ENCODE assay signal across 1 cellular context in the genomic region with DNA sequence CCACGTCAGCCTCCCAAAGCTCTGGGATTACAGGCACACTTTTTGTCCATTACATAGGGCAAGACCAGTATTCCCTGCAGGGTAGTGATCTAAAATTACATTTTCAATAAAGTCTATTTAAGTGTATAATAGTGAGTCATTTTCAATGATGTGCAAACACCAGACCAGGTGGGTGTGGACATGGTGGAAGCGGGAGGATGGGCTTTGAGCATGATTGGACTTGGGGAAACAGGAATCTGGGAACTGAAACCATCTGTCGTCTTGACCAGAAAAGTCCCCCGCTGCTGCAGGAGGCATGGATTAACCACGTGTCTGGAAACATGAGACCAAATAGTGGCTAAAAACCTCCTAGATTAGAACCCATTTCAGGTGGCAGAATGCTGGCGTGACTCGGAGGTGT.
TF ChIP-seq lines count a peak whose summit lies in the region.

No MANE protein-coding gene starts in this region.

TF ChIP-seq in GM23338, 12 proteins besides CTCF, POLR2A, EP300 and RAD21 (continued from another document):
- TF ChIP-seq, protein P1, sequence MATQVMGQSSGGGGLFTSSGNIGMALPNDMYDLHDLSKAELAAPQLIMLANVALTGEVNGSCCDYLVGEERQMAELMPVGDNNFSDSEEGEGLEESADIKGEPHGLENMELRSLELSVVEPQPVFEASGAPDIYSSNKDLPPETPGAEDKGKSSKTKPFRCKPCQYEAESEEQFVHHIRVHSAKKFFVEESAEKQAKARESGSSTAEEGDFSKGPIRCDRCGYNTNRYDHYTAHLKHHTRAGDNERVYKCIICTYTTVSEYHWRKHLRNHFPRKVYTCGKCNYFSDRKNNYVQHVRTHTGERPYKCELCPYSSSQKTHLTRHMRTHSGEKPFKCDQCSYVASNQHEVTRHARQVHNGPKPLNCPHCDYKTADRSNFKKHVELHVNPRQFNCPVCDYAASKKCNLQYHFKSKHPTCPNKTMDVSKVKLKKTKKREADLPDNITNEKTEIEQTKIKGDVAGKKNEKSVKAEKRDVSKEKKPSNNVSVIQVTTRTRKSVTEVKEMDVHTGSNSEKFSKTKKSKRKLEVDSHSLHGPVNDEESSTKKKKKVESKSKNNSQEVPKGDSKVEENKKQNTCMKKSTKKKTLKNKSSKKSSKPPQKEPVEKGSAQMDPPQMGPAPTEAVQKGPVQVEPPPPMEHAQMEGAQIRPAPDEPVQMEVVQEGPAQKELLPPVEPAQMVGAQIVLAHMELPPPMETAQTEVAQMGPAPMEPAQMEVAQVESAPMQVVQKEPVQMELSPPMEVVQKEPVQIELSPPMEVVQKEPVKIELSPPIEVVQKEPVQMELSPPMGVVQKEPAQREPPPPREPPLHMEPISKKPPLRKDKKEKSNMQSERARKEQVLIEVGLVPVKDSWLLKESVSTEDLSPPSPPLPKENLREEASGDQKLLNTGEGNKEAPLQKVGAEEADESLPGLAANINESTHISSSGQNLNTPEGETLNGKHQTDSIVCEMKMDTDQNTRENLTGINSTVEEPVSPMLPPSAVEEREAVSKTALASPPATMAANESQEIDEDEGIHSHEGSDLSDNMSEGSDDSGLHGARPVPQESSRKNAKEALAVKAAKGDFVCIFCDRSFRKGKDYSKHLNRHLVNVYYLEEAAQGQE (IDR thresholded peaks at IDR 0.05; ENCODE audit: unreplicated experiment), result no peak
- no peak for TF ChIP-seq ZNF114 (CRISPR knock-in tag; IDR thresholded peaks at IDR 0.05)
